In genomic region chrX:119636419-119636818, GRCh38 we compare ENCODE assay signal across 15 cellular contexts. TPM values are rescaled to one million over a fixed set of nuclear protein-coding genes. Genes with fewer than 3 reads are reported as not detected.
DNase-seq lines count a peak whose midpoint lies in the region; ATAC-seq and TF ChIP-seq lines count a peak whose summit lies in the region.
"Had no signal": no experiment of that assay in that cellular context is flagged by ENCODE, and none has a peak within 500 bp of the region (broad histone marks: within the 10 kb centered on the region; RNA-seq: fewer than 3 reads in every experiment).

No MANE protein-coding gene starts in this region.

- peaks cover 62% of the 10 kb centered on the region for H3K36me3 Mint-ChIP-seq in central memory CD8-positive, alpha-beta T cell (ENCODE audit: insufficient read depth)

- no peaks in the 10 kb centered on the region for H3K27me3 ChIP-seq in prostate gland (replicated peaks; ENCODE audit: insufficient read depth)
- H3K27me3 ChIP-seq: tibial nerve had no signal

- H3K9me3 ChIP-seq in prostate gland, result no peaks in the 10 kb centered on the region
- H3K9me3 ChIP-seq: tibial nerve had no signal

- H3K36me3 ChIP-seq in prostate gland, result no peaks in the 10 kb centered on the region

- no peak overlapping the region for H3K27ac ChIP-seq in prostate gland
- H3K27ac ChIP-seq: epithelial cell of prostate, tibial nerve had no signal

- H3K9me3 Mint-ChIP-seq in central memory CD8-positive, alpha-beta T cell, result no peaks in the 10 kb centered on the region
- H3K9me3 Mint-ChIP-seq: T-helper 2 cell treated with Interferon-gamma antibody and Interleukin-4, amounts not matched to agents 5 μg/mL and 100 μg/mL, for 36 hours had no signal

- no peak overlapping the region for H3K27ac Mint-ChIP-seq in central memory CD8-positive, alpha-beta T cell (ENCODE audit: low read depth)
- H3K27ac Mint-ChIP-seq: brain had no signal

- peaks cover 33% of the 10 kb centered on the region for H3K4me1 Mint-ChIP-seq in central memory CD8-positive, alpha-beta T cell
- H3K4me1 Mint-ChIP-seq: brain had no signal

- intact Hi-C loops in prostate gland (cut with DNase I), result no loop called here

- no peak for TF ChIP-seq POLR2A in prostate gland (IDR thresholded peaks at IDR 0.05)

- H3K4me3 ChIP-seq in prostate gland, result no peak overlapping the region
- H3K4me3 ChIP-seq: tibial nerve had no signal

- no peaks in the 10 kb centered on the region for H3K27me3 Mint-ChIP-seq in central memory CD8-positive, alpha-beta T cell

- WGBS in prostate gland, result 84% methylated on average over 8 of the region's 8 CpGs

- ATAC-seq in GM18502 (IDR thresholded peaks at IDR 0.05; ENCODE audit: poor library complexity, unreplicated experiment) (peak; percentile 41), GM19351 (IDR thresholded peaks at IDR 0.05; ENCODE audit: unreplicated experiment) (peak; percentile 38), HG02938 (IDR thresholded peaks at IDR 0.05; ENCODE audit: unreplicated experiment) (peak; percentile 42)
- ATAC-seq in central memory CD8-positive, alpha-beta T cell (replicated peaks; ENCODE audit: extremely low read depth, poor library complexity, severe bottlenecking), result peak; percentile 43

- no peaks in the 10 kb centered on the region for H3K4me1 ChIP-seq in prostate gland (replicated peaks)
- H3K4me1 ChIP-seq: tibial nerve had no signal

- DNase-seq in central memory CD8-positive, alpha-beta T cell (ENCODE audit: low spot score in 2 of 2), result no peak
- no peak for DNase-seq in activated CD8-positive, alpha-beta memory T cell treated with anti-CD3 and anti-CD28 coated beads, Interleukin-2, amount 50 U/mL, for 4 hours
- no peak for DNase-seq in prostate gland (ENCODE audit: low spot score)
- no peak for DNase-seq in NCI-H1105 treated with DMSO at 0.1 percent for 48 hours (lab: John Stamatoyannopoulos, UW)
- DNase-seq in cortex of kidney (lab: John Stamatoyannopoulos, UW), result no peak
- DNase-seq: midbrain, NCI-H1436 treated with DMSO at 0.1 percent for 48 hours had no signal

- no peak overlapping the region for H3K4me3 Mint-ChIP-seq in central memory CD8-positive, alpha-beta T cell
- H3K4me3 Mint-ChIP-seq: brain; H9; T-helper 2 cell treated with Interferon-gamma antibody and Interleukin-4, amounts not matched to agents 5 μg/mL and 100 μg/mL, for 36 hours had no signal

- TF ChIP-seq CTCF in prostate gland (IDR thresholded peaks at IDR 0.05), result no peak

RNA-seq across cellular contexts. Expression of gene NKRF, which starts 30.2 kb away (rescaled TPM):
- 1 to 10 TPM; 6.6 to 6.9 TPM for total RNA-seq in prostate gland

RNA-seq across cellular contexts. Expression of gene SEPTIN6, which starts 56.5 kb away (rescaled TPM):
- 100 to 1,000 TPM in 1 of 2 donors, 10 to 100 TPM in 1; 20.5 to 175 TPM for total RNA-seq in prostate gland
